Comparison of ENCODE assay signal across 8 cellular contexts in the genomic region with DNA sequence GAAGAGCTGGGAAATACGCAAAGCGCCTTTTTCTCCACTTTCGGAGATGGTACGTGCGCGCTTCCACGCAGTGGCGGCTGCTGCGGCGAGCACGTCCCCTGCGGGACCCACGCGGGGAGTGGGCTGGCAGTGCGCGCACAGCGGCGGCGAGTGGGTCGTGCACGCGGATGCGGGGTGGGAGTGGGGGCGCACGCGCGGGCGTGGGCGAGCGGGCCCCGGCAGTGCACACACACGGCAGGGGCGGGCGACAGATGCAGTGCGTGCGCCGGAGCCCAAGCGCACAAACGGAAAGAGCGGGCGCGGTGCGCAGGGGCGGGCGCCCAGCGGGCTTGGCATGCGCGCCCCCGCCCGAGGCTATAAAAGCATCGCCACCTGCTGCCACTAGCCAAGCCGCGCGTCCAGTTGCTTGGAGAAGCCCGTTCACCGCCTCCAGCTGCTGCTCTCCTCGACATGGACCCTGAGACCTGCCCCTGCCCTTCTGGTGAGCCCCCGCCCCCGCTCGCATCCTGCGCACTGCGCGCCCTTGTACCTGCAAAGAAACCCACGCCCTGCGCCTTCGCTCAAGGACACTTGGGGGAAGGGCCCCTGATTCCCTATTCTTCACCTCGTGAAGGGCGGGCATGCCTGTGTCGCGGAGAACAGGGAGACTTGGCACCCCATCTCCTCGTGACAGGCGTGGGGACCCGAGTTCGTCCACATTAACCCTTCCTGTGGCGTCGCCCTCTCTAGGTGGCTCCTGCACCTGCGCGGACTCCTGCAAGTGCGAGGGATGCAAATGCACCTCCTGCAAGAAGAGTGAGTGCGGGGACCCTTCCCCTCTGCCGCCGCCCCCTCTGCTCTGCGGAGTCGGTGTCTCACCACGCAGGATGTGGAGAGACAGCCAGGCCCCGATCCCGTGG. TPM values are rescaled to one million over a fixed set of nuclear protein-coding genes. Genes with fewer than 3 reads are reported as not detected.
DNase-seq lines count a peak whose midpoint lies in the region; ATAC-seq and TF ChIP-seq lines count a peak whose summit lies in the region.

A gene (plus strand): TSS at position 388 of the 899 bp plus-strand sequence. CDS start 63 bp downstream, at position 451.

- H3K27ac Mint-ChIP-seq in endothelial cell (ENCODE audit: unreplicated experiment): no peak within 1 kb of the TSS
- peak within 1 kb of the TSS in 3 of 9 donors; percentile 13 to 87 (median 38) for H3K27ac Mint-ChIP-seq in naive thymus-derived CD4-positive, alpha-beta T cell

- intact Hi-C loops in naive thymus-derived CD4-positive, alpha-beta T cell (cut with micrococcal nuclease): loop anchor here in 1 of 2 donors (2.0 kb wide), 1 partner anchor 19 kb away; a partner anchor contains a TSS
- intact Hi-C loops in vagina (cut with DNase I): no loop called here

- TF ChIP-seq POLR2A in vagina (IDR thresholded peaks at IDR 0.05): no peak

- H3K4me3 Mint-ChIP-seq in endothelial cell (ENCODE audit: unreplicated experiment): peak within 1 kb of the TSS; percentile 78
- peak within 1 kb of the TSS; percentile 77 to 90 (median 86) for H3K4me3 Mint-ChIP-seq in naive thymus-derived CD4-positive, alpha-beta T cell

- peaks cover 27% of the 10 kb centered on the region for H3K27me3 Mint-ChIP-seq in endothelial cell (ENCODE audit: unreplicated experiment)
- peaks cover 9 to 47% (median 18%) of the 10 kb centered on the region in 5 donors for H3K27me3 Mint-ChIP-seq in naive thymus-derived CD4-positive, alpha-beta T cell

- H3K4me3 ChIP-seq in WI38 (ENCODE audit: low read depth, low read length) (peak within 1 kb of the TSS; percentile 33), vagina (peak within 1 kb of the TSS; percentile 38 to 42)
- H3K4me3 ChIP-seq in naive thymus-derived CD4-positive, alpha-beta T cell (ENCODE audit: low read length): peak within 1 kb of the TSS; percentile 61

- ATAC-seq in naive thymus-derived CD4-positive, alpha-beta T cell: peak; percentile 77
- ATAC-seq in HG03520 (IDR thresholded peaks at IDR 0.05; ENCODE audit: unreplicated experiment) (no peak), GM19328 (IDR thresholded peaks at IDR 0.05; ENCODE audit: unreplicated experiment) (no peak)

- CTCF ChIA-PET in naive thymus-derived CD4-positive, alpha-beta T cell (lab: Charles Lee): no interaction called here

- no peaks in the 10 kb centered on the region for H3K36me3 Mint-ChIP-seq in endothelial cell (ENCODE audit: low read depth, unreplicated experiment)
- no peaks in the 10 kb centered on the region for H3K36me3 Mint-ChIP-seq in naive thymus-derived CD4-positive, alpha-beta T cell

- H3K9me3 ChIP-seq in naive thymus-derived CD4-positive, alpha-beta T cell (ENCODE audit: control insufficient read depth in 2 of 3, low read length in 3 of 3): no peaks in the 10 kb centered on the region
- H3K9me3 ChIP-seq in vagina: no peaks in the 10 kb centered on the region

- H3K4me1 ChIP-seq in naive thymus-derived CD4-positive, alpha-beta T cell (ENCODE audit: control insufficient read depth in 2 of 2, insufficient read depth in 2 of 2, low read length in 2 of 2): peaks cover 4 to 6% of the 10 kb centered on the region in 2 donors
- peaks cover 10% of the 10 kb centered on the region for H3K4me1 ChIP-seq in vagina

- TF ChIP-seq CTCF in WI38 (IDR thresholded peaks at IDR 0.05; ENCODE audit: low read depth, low read length) (no peak), endothelial cell (IDR thresholded peaks at IDR 0.05; ENCODE audit: unreplicated experiment) (no peak), vagina (IDR thresholded peaks at IDR 0.05) (no peak)

- peaks cover 13% of the 10 kb centered on the region for H3K4me1 Mint-ChIP-seq in endothelial cell (ENCODE audit: unreplicated experiment)
- peaks cover 6 to 15% (median 11%) of the 10 kb centered on the region in 7 donors for H3K4me1 Mint-ChIP-seq in naive thymus-derived CD4-positive, alpha-beta T cell

- no peak within 1 kb of the TSS for H3K27ac ChIP-seq in naive thymus-derived CD4-positive, alpha-beta T cell (ENCODE audit: low read depth, low read length)
- H3K27ac ChIP-seq in vagina: no peak within 1 kb of the TSS

- peak; percentile 10 for DNase-seq in activated T-cell treated with anti-CD3 and anti-CD28 coated beads for 1 hour (ENCODE audit: low read depth)
- DNase-seq in activated T-cell treated with anti-CD3 and anti-CD28 coated beads for 4 hours: no peak
- DNase-seq in endothelial cell (ENCODE audit: low spot score): no peak
- peak in 8 of 9 donors; percentile 21 to 54 (median 42) for DNase-seq in naive thymus-derived CD4-positive, alpha-beta T cell
- DNase-seq in vagina (ENCODE audit: extremely low spot score in 2 of 2): no peak

- no peaks in the 10 kb centered on the region for H3K36me3 ChIP-seq in naive thymus-derived CD4-positive, alpha-beta T cell (ENCODE audit: control insufficient read depth in 2 of 3, insufficient read depth in 3 of 3, low read length in 3 of 3)
- no peaks in the 10 kb centered on the region for H3K36me3 ChIP-seq in vagina

- POLR2A ChIA-PET in naive thymus-derived CD4-positive, alpha-beta T cell (lab: Charles Lee): no interaction called here

- H3K9me3 Mint-ChIP-seq in endothelial cell (ENCODE audit: unreplicated experiment): no peaks in the 10 kb centered on the region
- no peaks in the 10 kb centered on the region for H3K9me3 Mint-ChIP-seq in naive thymus-derived CD4-positive, alpha-beta T cell

- H3K27me3 ChIP-seq in naive thymus-derived CD4-positive, alpha-beta T cell (ENCODE audit: control insufficient read depth in 2 of 2, insufficient read depth in 2 of 2, low read length in 2 of 2): no peaks in the 10 kb centered on the region
- peaks cover 4% of the 10 kb centered on the region for H3K27me3 ChIP-seq in vagina

RNA-seq across cellular contexts. Expression of the gene that starts here (rescaled TPM):
- not detected for total RNA-seq in endothelial cell (ENCODE audit: unreplicated experiment)
- total RNA-seq in naive thymus-derived CD4-positive, alpha-beta T cell: 1 to 10 TPM in 2 of 5 experiments, under 1 TPM in 1, not detected in 2; 0.76 to 4.0 (median 1.5) TPM
- polyA plus RNA-seq in naive thymus-derived CD4-positive, alpha-beta T cell: 1 to 10 TPM; 3.8 to 4.5 TPM
- total RNA-seq in vagina: 12.8 TPM

Comparison
In these comparisons a context has a peak if more than half of its experiments do, and no peak if none do; other contexts are left out.
1. DNase-seq: peak in activated T-cell treated with anti-CD3 and anti-CD28 coated beads for 1 hour (single experiment) and naive thymus-derived CD4-positive, alpha-beta T cell (8 of 9); none in activated T-cell treated with anti-CD3 and anti-CD28 coated beads for 4 hours (single experiment), endothelial cell (single experiment) and vagina (0 of 2).
2. Peak in every context shown above with its lines, with median percentiles within 50 percentile points of each other: H3K4me3 ChIP-seq.